Comparison of ENCODE assay signal across 10 cellular contexts in the genomic region with DNA sequence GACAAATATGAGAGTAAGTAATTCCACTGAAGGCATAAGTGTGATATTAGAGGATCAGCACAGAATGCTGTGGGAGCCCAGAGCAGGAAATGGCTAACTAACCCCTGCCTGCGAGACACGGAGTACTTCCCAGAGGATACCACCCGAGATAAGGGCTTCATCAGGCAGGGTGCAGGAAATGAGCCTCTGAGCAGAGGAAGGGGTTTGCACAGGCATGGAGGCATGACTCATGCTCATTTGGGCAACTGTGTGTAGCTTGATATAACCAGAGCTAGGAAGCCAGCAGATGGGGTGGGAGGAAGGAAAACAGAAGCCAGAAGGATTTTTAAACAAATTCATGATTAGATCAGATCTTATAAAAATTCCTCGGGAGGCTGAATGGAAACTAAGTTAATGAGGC.
DNase-seq lines count a peak whose midpoint lies in the region; ATAC-seq and TF ChIP-seq lines count a peak whose summit lies in the region.
"Had no signal": no experiment of that assay in that cellular context is flagged by ENCODE, and none has a peak within 500 bp of the region (broad histone marks: within the 10 kb centered on the region; RNA-seq: fewer than 3 reads in every experiment).

No MANE protein-coding gene starts in this region.

- H3K4me3 ChIP-seq in DND-41 (ENCODE audit: low read depth in 1 of 2, low read length in 2 of 2) (no peak overlapping the region), Loucy (ENCODE audit: low read length, poor library complexity, severe bottlenecking) (peak overlapping the region; percentile 8), mammary epithelial cell (replicated peaks in 1 of 3; ENCODE audit: insufficient read depth in 1 of 3, low read depth in 2 of 3, low read length in 3 of 3) (no peak overlapping the region)

- no peaks in the 10 kb centered on the region for H3K9me2 ChIP-seq in Loucy (replicated peaks; ENCODE audit: low read depth, low read length)

- ATAC-seq in DND-41 (ENCODE audit: insufficient read depth, low read depth): peak; percentile 93
- no peak for ATAC-seq in GM21528 (IDR thresholded peaks at IDR 0.05; ENCODE audit: low FRiP score, unreplicated experiment)
- no peak for ATAC-seq in HG03095 (IDR thresholded peaks at IDR 0.05; ENCODE audit: unreplicated experiment)

- no TSS peak for BruUV-seq in mammary epithelial cell (replicated peaks; lab: Mats Ljungman, UMichigan)

- no peaks in the 10 kb centered on the region for H3F3A ChIP-seq in Loucy (ENCODE audit: low read depth)

- H3K4me1 ChIP-seq in DND-41 (ENCODE audit: insufficient read depth, low read length) (peaks cover 9% of the 10 kb centered on the region), Loucy (ENCODE audit: insufficient read depth, low read length, poor library complexity, severe bottlenecking) (peaks cover 14% of the 10 kb centered on the region), mammary epithelial cell (ENCODE audit: insufficient read depth, low read length) (peaks cover 9% of the 10 kb centered on the region)

- H3K27me3 ChIP-seq in DND-41 (ENCODE audit: insufficient read depth, low read length, poor library complexity): no peaks in the 10 kb centered on the region
- H3K27me3 ChIP-seq in Loucy (ENCODE audit: insufficient read depth, low read length, poor library complexity, severe bottlenecking): no peaks in the 10 kb centered on the region
- H3K27me3 ChIP-seq in mammary epithelial cell (ENCODE audit: insufficient read depth, low read length): no peaks in the 10 kb centered on the region

- intact Hi-C loops in mammary epithelial cell (cut with micrococcal nuclease): no loop called here

- no peaks in the 10 kb centered on the region for H3K9me3 ChIP-seq in DND-41 (ENCODE audit: insufficient read depth, low read length, severe bottlenecking)
- H3K9me3 ChIP-seq in Loucy (ENCODE audit: insufficient read depth, low read depth, low read length): no peaks in the 10 kb centered on the region
- H3K9me3 ChIP-seq in mammary epithelial cell (replicated peaks; ENCODE audit: insufficient read depth, low read length): peaks cover 4% of the 10 kb centered on the region

- no peak overlapping the region for H3K4me2 ChIP-seq in DND-41 (ENCODE audit: insufficient read depth, low read length)
- H3K4me2 ChIP-seq in Loucy (ENCODE audit: low read depth, low read length, poor library complexity, severe bottlenecking): peak overlapping the region; percentile 64
- no peak overlapping the region for H3K4me2 ChIP-seq in mammary epithelial cell (ENCODE audit: insufficient read depth, low read depth, low read length)

- H2AFZ ChIP-seq in DND-41 (ENCODE audit: low read depth, low read length): 0 out of 2 replicates have a peak overlapping the region, but pooled peaks have one; percentile 33
- H2AFZ ChIP-seq in Loucy (ENCODE audit: low read length): no peak overlapping the region
- H2AFZ ChIP-seq in mammary epithelial cell (ENCODE audit: low read depth, low read length): peak overlapping the region; percentile 33

- CTCF ChIA-PET in mammary epithelial cell (lab: Charles Lee; ENCODE audit: low non-redundant PET): no interaction called here

- H3K36me3 ChIP-seq in DND-41 (ENCODE audit: insufficient read depth, low read length) (no peaks in the 10 kb centered on the region), Loucy (ENCODE audit: insufficient read depth, low read length) (no peaks in the 10 kb centered on the region), mammary epithelial cell (ENCODE audit: insufficient read depth, low read length) (no peaks in the 10 kb centered on the region)

- TF ChIP-seq CTCF in DND-41 (IDR thresholded peaks at IDR 0.05; ENCODE audit: borderline replicate concordance, extremely low read depth, low read length, poor library complexity, severe bottlenecking): no peak
- TF ChIP-seq CTCF in Loucy (conservative IDR thresholded peaks at IDR 0.05; ENCODE audit: low read length): no peak
- TF ChIP-seq CTCF in mammary epithelial cell (conservative IDR thresholded peaks at IDR 0.05 in 1 of 2, IDR thresholded peaks at IDR 0.05 in 1 of 2; ENCODE audit: extremely low read depth in 1 of 2, insufficient read depth in 1 of 2, low read depth in 1 of 2, low read length in 2 of 2): no peak

- peak; percentile 48 for DNase-seq in DND-41
- DNase-seq in mammary epithelial cell: peak; percentile 62
- DNase-seq in middle frontal gyrus (ENCODE audit: extremely low spot score, low spot score): peak; percentile 8
- DNase-seq in NCI-H1436 treated with DMSO at 0.1 percent for 48 hours (lab: John Stamatoyannopoulos, UW): no peak
- DNase-seq: activated CD8-positive, alpha-beta memory T cell treated with anti-CD3 and anti-CD28 coated beads, Interleukin-2, amount 50 U/mL, for 48 hours; NCI-H526; substantia nigra had no signal

- dilution Hi-C loops in mammary epithelial cell (cut with HindIII; ENCODE audit: low sequenced_read_pairs): no loop called here

- no peak overlapping the region for H3K27ac ChIP-seq in DND-41 (ENCODE audit: low read length)
- H3K27ac ChIP-seq in mammary epithelial cell (ENCODE audit: insufficient read depth, low read depth, low read length): no peak overlapping the region

- in situ Hi-C loops in mammary epithelial cell (cut with MboI; ENCODE audit: low sequenced_read_pairs in 2 of 2): no loop called here

- 54% methylated on average over 4 of the region's 4 CpGs for WGBS in mammary epithelial cell (ENCODE audit: low coverage, missing lambda C conversion rate)

- H4K20me1 ChIP-seq in DND-41 (ENCODE audit: insufficient read depth, low read length) (no peaks in the 10 kb centered on the region), Loucy (ENCODE audit: insufficient read depth, low read length, poor library complexity, severe bottlenecking) (no peaks in the 10 kb centered on the region), mammary epithelial cell (ENCODE audit: insufficient read depth, low read length) (no peaks in the 10 kb centered on the region)

- H3K79me2 ChIP-seq in DND-41 (ENCODE audit: insufficient read depth, low read length) (no peaks in the 10 kb centered on the region), Loucy (ENCODE audit: insufficient read depth, low read length) (no peaks in the 10 kb centered on the region), mammary epithelial cell (ENCODE audit: insufficient read depth, low read length) (no peaks in the 10 kb centered on the region)

- H3K9ac ChIP-seq in DND-41 (ENCODE audit: low read depth, low read length): no peak overlapping the region
- peak overlapping the region; percentile 30 for H3K9ac ChIP-seq in Loucy (ENCODE audit: low read depth, low read length, poor library complexity, severe bottlenecking)
- no peak overlapping the region for H3K9ac ChIP-seq in mammary epithelial cell (ENCODE audit: insufficient read depth, low read length)
